10 cellular contexts compared by ENCODE assay signal in the genomic region with DNA sequence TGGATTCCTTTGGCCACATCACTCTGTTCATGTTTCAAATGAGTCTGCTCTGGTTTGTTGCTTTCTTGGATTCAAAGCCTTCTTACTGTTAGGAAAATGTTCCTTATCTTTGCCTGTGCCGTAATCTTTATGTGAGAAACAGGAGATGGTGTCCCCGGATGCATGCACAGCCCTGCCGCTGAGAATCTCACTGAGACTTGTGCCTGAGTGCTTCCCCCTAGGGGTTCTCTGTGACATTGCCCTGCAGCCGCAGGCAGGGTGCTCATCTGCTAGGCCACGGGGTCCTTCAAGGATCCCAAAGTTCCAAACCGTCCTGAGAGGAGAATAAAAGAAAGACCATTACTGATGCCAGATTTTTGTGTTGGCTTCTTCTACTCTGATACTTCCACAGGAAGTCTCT.
DNase-seq lines count a peak whose midpoint lies in the region; ATAC-seq and TF ChIP-seq lines count a peak whose summit lies in the region.
"Had no signal": no experiment of that assay in that cellular context is flagged by ENCODE, and none has a peak within 500 bp of the region (broad histone marks: within the 10 kb centered on the region; RNA-seq: fewer than 3 reads in every experiment).

No MANE protein-coding gene starts in this region.

- CTCF ChIA-PET in activated naive CD4-positive, alpha-beta T cell treated with anti-CD3 and anti-CD28 coated beads for 36 hours (lab: Charles Lee) = interaction anchor here (0.5 to 1.2 kb wide), 2 partner anchors 9 to 27 kb away, joined by 3 to 5 read pairs; no protein-coding TSS in a partner anchor

- H3K27ac Mint-ChIP-seq in activated naive CD4-positive, alpha-beta T cell treated with anti-CD3 and anti-CD28 coated beads for 36 hours = no peak overlapping the region

- no peak for ATAC-seq in body of pancreas
- ATAC-seq in HG03108 (IDR thresholded peaks at IDR 0.05; ENCODE audit: unreplicated experiment) = no peak

- H3K4me1 Mint-ChIP-seq in activated naive CD4-positive, alpha-beta T cell treated with anti-CD3 and anti-CD28 coated beads for 36 hours (ENCODE audit: low read depth) = peaks cover 35% of the 10 kb centered on the region

- no peak for TF ChIP-seq POLR2A in body of pancreas (IDR thresholded peaks at IDR 0.05)
- no peak for TF ChIP-seq POLR2A in spleen (IDR thresholded peaks at IDR 0.05)

- no peak overlapping the region for H3K4me3 Mint-ChIP-seq in activated naive CD4-positive, alpha-beta T cell treated with anti-CD3 and anti-CD28 coated beads for 36 hours
- H3K4me3 Mint-ChIP-seq: neural crest cell had no signal

- no peaks in the 10 kb centered on the region for H3K36me3 Mint-ChIP-seq in activated naive CD4-positive, alpha-beta T cell treated with anti-CD3 and anti-CD28 coated beads for 36 hours (ENCODE audit: low read depth)

- intact Hi-C loops in activated naive CD4-positive, alpha-beta T cell treated with anti-CD3 and anti-CD28 coated beads for 36 hours (cut with micrococcal nuclease) = no loop called here
- intact Hi-C loops in body of pancreas (cut with DNase I) (no loop called here), spleen (cut with DNase I; ENCODE audit: low total_unique reads) (no loop called here)

- 35 to 78% methylated on average over 6 of the region's 6 CpGs for whole genome bisulfite sequencing in body of pancreas, 2 donors
- 61 to 87% (median 79%) methylated on average over 6 of the region's 6 CpGs for WGBS in spleen, 5 donors

- H3K27me3 Mint-ChIP-seq in activated naive CD4-positive, alpha-beta T cell treated with anti-CD3 and anti-CD28 coated beads for 36 hours (ENCODE audit: low read depth) = no peaks in the 10 kb centered on the region

- TF ChIP-seq CTCF in body of pancreas (IDR thresholded peaks at IDR 0.05) (peak in 4 of 7 experiments; percentile 10 to 64 (median 46)), spleen (IDR thresholded peaks at IDR 0.05 in 8 of 11, conservative IDR thresholded peaks at IDR 0.05 in 3 of 11) (peak in 6 of 11 experiments; percentile 19 to 77 (median 37))

- no peak overlapping the region for H3K27ac ChIP-seq in body of pancreas
- H3K27ac ChIP-seq in spleen = no peak overlapping the region

- peak; percentile 54 for DNase-seq in activated naive CD4-positive, alpha-beta T cell treated with anti-CD3 and anti-CD28 coated beads, Interleukin-2, amount 50 U/mL, for 16 hours
- no peak for DNase-seq in activated naive CD4-positive, alpha-beta T cell treated with anti-CD3 and anti-CD28 coated beads for 36 hours
- DNase-seq in HUDEP-2 (lab: John Stamatoyannopoulos, UW; ENCODE audit: unreplicated experiment in 76 of 76) (peak in 47 of 76 experiments; percentile 2 to 49 (median 27)), body of pancreas (peak in 3 of 4 donors; percentile 29 to 39 (median 33)), spleen (no peak), NCI-H1105 treated with DMSO at 0.1 percent for 48 hours (lab: John Stamatoyannopoulos, UW) (no peak), DMS114 treated with DMSO at 0.1 percent for 48 hours (lab: John Stamatoyannopoulos, UW; ENCODE audit: unreplicated experiment) (no peak)
- DNase-seq: T1000 had no signal

- H3K4me1 ChIP-seq in body of pancreas (peaks cover 54% of the 10 kb centered on the region), spleen (peaks cover 3 to 37% (median 7%) of the 10 kb centered on the region in 6 donors)

- no peaks in the 10 kb centered on the region for H3K9me3 Mint-ChIP-seq in activated naive CD4-positive, alpha-beta T cell treated with anti-CD3 and anti-CD28 coated beads for 36 hours
- H3K9me3 Mint-ChIP-seq: neural crest cell had no signal

- H3K36me3 ChIP-seq in body of pancreas (replicated peaks in 1 of 2; ENCODE audit: insufficient read depth in 1 of 2, low read depth in 2 of 2) = no peaks in the 10 kb centered on the region
- H3K36me3 ChIP-seq in spleen = no peaks in the 10 kb centered on the region

- no peaks in the 10 kb centered on the region for H3K9me3 ChIP-seq in body of pancreas
- H3K9me3 ChIP-seq in spleen = no peaks in the 10 kb centered on the region

- H3K4me3 ChIP-seq in body of pancreas (no peak overlapping the region), spleen (no peak overlapping the region)

- no peaks in the 10 kb centered on the region for H3K27me3 ChIP-seq in body of pancreas
- no peaks in the 10 kb centered on the region for H3K27me3 ChIP-seq in spleen (replicated peaks in 1 of 7)

Comparison
In these comparisons a context has a peak if more than half of its experiments do, and no peak if none do; other contexts are left out.
1. DNase-seq: peak in activated naive CD4-positive, alpha-beta T cell treated with anti-CD3 and anti-CD28 coated beads, Interleukin-2, amount 50 U/mL, for 16 hours (single experiment), HUDEP-2 (47 of 76) and body of pancreas (3 of 4); none in activated naive CD4-positive, alpha-beta T cell treated with anti-CD3 and anti-CD28 coated beads for 36 hours (single experiment), spleen (single experiment), NCI-H1105 treated with DMSO at 0.1 percent for 48 hours (single experiment) and DMS114 treated with DMSO at 0.1 percent for 48 hours (single experiment).